In genomic region chr4:146520894-146521542, GRCh38 we compare ENCODE assay signal across 1 cellular context.
A peak's percentile ranks its signal among the peaks of the same experiment; 100 is the strongest.
TF ChIP-seq lines count a peak whose summit lies in the region.

No MANE protein-coding gene starts in this region.

TF ChIP-seq in GM12878, 131 proteins besides CTCF, POLR2A, EP300 and RAD21 (continued from another document):
- no peak for TF ChIP-seq USF2 (IDR thresholded peaks at IDR 0.05; ENCODE audit: borderline replicate concordance, low read depth, low read length)
- no peak for TF ChIP-seq HCFC1 (IDR thresholded peaks at IDR 0.05; ENCODE audit: low read length)
- no peak for TF ChIP-seq NFIC (IDR thresholded peaks at IDR 0.05; ENCODE audit: low read depth, low read length)
- TF ChIP-seq EGR1 (IDR thresholded peaks at IDR 0.05; ENCODE audit: borderline replicate concordance in 1 of 2, low read depth in 2 of 2, low read length in 2 of 2), result 0 out of 3 replicates have a peak, but pooled peaks of 1 of the 2 experiments have one; percentile 24
- peak; percentile 23; the same call in 1 of the 2 replicates for TF ChIP-seq EED (IDR thresholded peaks at IDR 0.05; ENCODE audit: low read depth)
- no peak for TF ChIP-seq BCLAF1 (IDR thresholded peaks at IDR 0.05)
- TF ChIP-seq NR2F1 (conservative IDR thresholded peaks at IDR 0.05), result no peak
- TF ChIP-seq ZNF384 (IDR thresholded peaks at IDR 0.05; ENCODE audit: borderline replicate concordance, low read depth, low read length), result 0 out of 2 replicates have a peak, but pooled peaks have one; percentile 7
- TF ChIP-seq ELK1 (IDR thresholded peaks at IDR 0.05; ENCODE audit: low read depth, low read length), result no peak
- TF ChIP-seq BRCA1 (IDR thresholded peaks at IDR 0.05; ENCODE audit: low read depth, low read length), result no peak
- TF ChIP-seq RB1 (IDR thresholded peaks at IDR 0.05; ENCODE audit: borderline replicate concordance), result 0 out of 2 replicates have a peak, but pooled peaks have one; percentile 15
- TF ChIP-seq SKIL (IDR thresholded peaks at IDR 0.05; ENCODE audit: low read depth, poor library complexity, severe bottlenecking), result no peak
- TF ChIP-seq KDM1A (IDR thresholded peaks at IDR 0.05; ENCODE audit: borderline replicate concordance), result no peak
- TF ChIP-seq STAT1 (conservative IDR thresholded peaks at IDR 0.05), result no peak
- 0 out of 2 replicates have a peak, but pooled peaks have one; percentile 2 for TF ChIP-seq RELB (IDR thresholded peaks at IDR 0.05; ENCODE audit: low read depth)
